2 cellular contexts compared by ENCODE assay signal in genomic region chr16:84763629-84764028, GRCh38.
TF ChIP-seq lines count a peak whose summit lies in the region.

No MANE protein-coding gene starts in this region.

TF ChIP-seq in HepG2, 621 proteins besides CTCF, POLR2A, EP300 and RAD21 (continues in another document):
- no peak for TF ChIP-seq ZNF234 (CRISPR knock-in tag; conservative IDR thresholded peaks at IDR 0.05)
- TF ChIP-seq JUND (CRISPR knock-in tag; IDR thresholded peaks at IDR 0.05): no peak
- no peak for TF ChIP-seq BCL6 (CRISPR knock-in tag; IDR thresholded peaks at IDR 0.05)
- TF ChIP-seq AGO1 (IDR thresholded peaks at IDR 0.05; ENCODE audit: low read depth, low read length, poor library complexity, severe bottlenecking): no peak
- TF ChIP-seq SAP130 (CRISPR knock-in tag; IDR thresholded peaks at IDR 0.05; ENCODE audit: low read depth): no peak
- no peak for TF ChIP-seq ZNF709 (CRISPR knock-in tag; IDR thresholded peaks at IDR 0.05)
- TF ChIP-seq, protein P1, sequence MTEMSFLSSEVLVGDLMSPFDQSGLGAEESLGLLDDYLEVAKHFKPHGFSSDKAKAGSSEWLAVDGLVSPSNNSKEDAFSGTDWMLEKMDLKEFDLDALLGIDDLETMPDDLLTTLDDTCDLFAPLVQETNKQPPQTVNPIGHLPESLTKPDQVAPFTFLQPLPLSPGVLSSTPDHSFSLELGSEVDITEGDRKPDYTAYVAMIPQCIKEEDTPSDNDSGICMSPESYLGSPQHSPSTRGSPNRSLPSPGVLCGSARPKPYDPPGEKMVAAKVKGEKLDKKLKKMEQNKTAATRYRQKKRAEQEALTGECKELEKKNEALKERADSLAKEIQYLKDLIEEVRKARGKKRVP (CRISPR knock-in tag; IDR thresholded peaks at IDR 0.05): no peak
- no peak for TF ChIP-seq AKNA (CRISPR knock-in tag; IDR thresholded peaks at IDR 0.05; ENCODE audit: borderline replicate concordance)
- peak; percentile 34 for TF ChIP-seq RBM22 (optimal IDR thresholded peaks at IDR 0.05; ENCODE audit: low read length)
- TF ChIP-seq KDM5A (IDR thresholded peaks at IDR 0.05; ENCODE audit: borderline replicate concordance, low read length): no peak
- TF ChIP-seq ZNF552 (CRISPR knock-in tag; IDR thresholded peaks at IDR 0.05; ENCODE audit: borderline replicate concordance): no peak
- TF ChIP-seq, protein P2, sequence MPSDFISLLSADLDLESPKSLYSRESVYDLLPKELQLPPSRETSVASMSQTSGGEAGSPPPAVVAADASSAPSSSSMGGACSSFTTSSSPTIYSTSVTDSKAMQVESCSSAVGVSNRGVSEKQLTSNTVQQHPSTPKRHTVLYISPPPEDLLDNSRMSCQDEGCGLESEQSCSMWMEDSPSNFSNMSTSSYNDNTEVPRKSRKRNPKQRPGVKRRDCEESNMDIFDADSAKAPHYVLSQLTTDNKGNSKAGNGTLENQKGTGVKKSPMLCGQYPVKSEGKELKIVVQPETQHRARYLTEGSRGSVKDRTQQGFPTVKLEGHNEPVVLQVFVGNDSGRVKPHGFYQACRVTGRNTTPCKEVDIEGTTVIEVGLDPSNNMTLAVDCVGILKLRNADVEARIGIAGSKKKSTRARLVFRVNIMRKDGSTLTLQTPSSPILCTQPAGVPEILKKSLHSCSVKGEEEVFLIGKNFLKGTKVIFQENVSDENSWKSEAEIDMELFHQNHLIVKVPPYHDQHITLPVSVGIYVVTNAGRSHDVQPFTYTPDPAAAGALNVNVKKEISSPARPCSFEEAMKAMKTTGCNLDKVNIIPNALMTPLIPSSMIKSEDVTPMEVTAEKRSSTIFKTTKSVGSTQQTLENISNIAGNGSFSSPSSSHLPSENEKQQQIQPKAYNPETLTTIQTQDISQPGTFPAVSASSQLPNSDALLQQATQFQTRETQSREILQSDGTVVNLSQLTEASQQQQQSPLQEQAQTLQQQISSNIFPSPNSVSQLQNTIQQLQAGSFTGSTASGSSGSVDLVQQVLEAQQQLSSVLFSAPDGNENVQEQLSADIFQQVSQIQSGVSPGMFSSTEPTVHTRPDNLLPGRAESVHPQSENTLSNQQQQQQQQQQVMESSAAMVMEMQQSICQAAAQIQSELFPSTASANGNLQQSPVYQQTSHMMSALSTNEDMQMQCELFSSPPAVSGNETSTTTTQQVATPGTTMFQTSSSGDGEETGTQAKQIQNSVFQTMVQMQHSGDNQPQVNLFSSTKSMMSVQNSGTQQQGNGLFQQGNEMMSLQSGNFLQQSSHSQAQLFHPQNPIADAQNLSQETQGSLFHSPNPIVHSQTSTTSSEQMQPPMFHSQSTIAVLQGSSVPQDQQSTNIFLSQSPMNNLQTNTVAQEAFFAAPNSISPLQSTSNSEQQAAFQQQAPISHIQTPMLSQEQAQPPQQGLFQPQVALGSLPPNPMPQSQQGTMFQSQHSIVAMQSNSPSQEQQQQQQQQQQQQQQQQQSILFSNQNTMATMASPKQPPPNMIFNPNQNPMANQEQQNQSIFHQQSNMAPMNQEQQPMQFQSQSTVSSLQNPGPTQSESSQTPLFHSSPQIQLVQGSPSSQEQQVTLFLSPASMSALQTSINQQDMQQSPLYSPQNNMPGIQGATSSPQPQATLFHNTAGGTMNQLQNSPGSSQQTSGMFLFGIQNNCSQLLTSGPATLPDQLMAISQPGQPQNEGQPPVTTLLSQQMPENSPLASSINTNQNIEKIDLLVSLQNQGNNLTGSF (CRISPR knock-in tag; IDR thresholded peaks at IDR 0.05): no peak
- TF ChIP-seq ZNF44 (CRISPR knock-in tag; IDR thresholded peaks at IDR 0.05): no peak
- TF ChIP-seq ZNF337 (CRISPR knock-in tag; IDR thresholded peaks at IDR 0.05; ENCODE audit: borderline replicate concordance, low read depth): no peak
- TF ChIP-seq ZBTB38 (CRISPR knock-in tag; IDR thresholded peaks at IDR 0.05): 0 out of 2 replicates have a peak, but pooled peaks have one; percentile 29
- TF ChIP-seq AGO2 (optimal IDR thresholded peaks at IDR 0.05; ENCODE audit: low read depth, low read length): peak; percentile 19

TF ChIP-seq in GM12878, 131 proteins besides CTCF, POLR2A, EP300 and RAD21:
- TF ChIP-seq NR2F1 (conservative IDR thresholded peaks at IDR 0.05) (no peak), LARP7 (IDR thresholded peaks at IDR 0.05) (no peak), RELA (IDR thresholded peaks at IDR 0.05; ENCODE audit: borderline replicate concordance, partially characterized antibody) (no peak), BCLAF1 (IDR thresholded peaks at IDR 0.05) (no peak), FOXK2 (IDR thresholded peaks at IDR 0.05) (no peak), YBX1 (IDR thresholded peaks at IDR 0.05) (no peak), IRF5 (IDR thresholded peaks at IDR 0.05; ENCODE audit: borderline replicate concordance) (no peak), PKNOX1 (IDR thresholded peaks at IDR 0.05) (no peak), GATAD2B (conservative IDR thresholded peaks at IDR 0.05; ENCODE audit: low read depth) (no peak), BHLHE40 (IDR thresholded peaks at IDR 0.05; ENCODE audit: borderline replicate concordance in 1 of 2, low read depth in 2 of 2, low read length in 1 of 2) (no peak)
- TF ChIP-seq, protein P3, sequence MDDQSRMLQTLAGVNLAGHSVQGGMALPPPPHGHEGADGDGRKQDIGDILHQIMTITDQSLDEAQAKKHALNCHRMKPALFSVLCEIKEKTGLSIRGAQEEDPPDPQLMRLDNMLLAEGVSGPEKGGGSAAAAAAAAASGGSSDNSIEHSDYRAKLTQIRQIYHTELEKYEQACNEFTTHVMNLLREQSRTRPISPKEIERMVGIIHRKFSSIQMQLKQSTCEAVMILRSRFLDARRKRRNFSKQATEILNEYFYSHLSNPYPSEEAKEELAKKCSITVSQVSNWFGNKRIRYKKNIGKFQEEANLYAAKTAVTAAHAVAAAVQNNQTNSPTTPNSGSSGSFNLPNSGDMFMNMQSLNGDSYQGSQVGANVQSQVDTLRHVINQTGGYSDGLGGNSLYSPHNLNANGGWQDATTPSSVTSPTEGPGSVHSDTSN (IDR thresholded peaks at IDR 0.05; ENCODE audit: insufficient replicate concordance, low read depth, low read length): no peak
